Comparison of ENCODE assay signal across 23 cellular contexts in genomic region chr14:27253946-27254345, GRCh38.
"Had no signal": no experiment of that assay in that cellular context is flagged by ENCODE, and none has a peak within 500 bp of the region (broad histone marks: within the 10 kb centered on the region; RNA-seq: fewer than 3 reads in every experiment).

No MANE protein-coding gene starts in this region.

- H3K27ac Mint-ChIP-seq: dendritic cell treated with granulocyte-macrophage colony-stimulating factor and Interleukin-4, amounts not matched to agents 40 ng/mL and 50 ng/mL, for 4 days; effector memory CD8-positive, alpha-beta T cell; naive thymus-derived CD4-positive, alpha-beta T cell; stimulated activated naive B cell treated with anti-CD40 and anti-IgM and Interleukin-4, amounts not matched to agents 10 μg/mL and 1 μg/mL and 100 μg/mL, for 72 hours had no signal

- FAIRE-seq: colon, endothelial cell of umbilical vein had no signal

- H3K27ac ChIP-seq: hepatocyte, left lung, neutrophil, psoas muscle, sigmoid colon, skin epidermis, stomach had no signal

- DNase-seq: cerebellar nuclear complex; effector memory CD8-positive, alpha-beta T cell; erythroblast; foreskin melanocyte; head of caudate nucleus; left lung; mesenchymal stem cell; naive thymus-derived CD4-positive, alpha-beta T cell; psoas muscle; sigmoid colon; stimulated activated CD4-positive, alpha-beta T cell treated with anti-CD3 and anti-CD28 coated beads, Interleukin-2, amount 100 ng/mL, for 24 hours; stimulated activated CD4-positive, alpha-beta T cell treated with anti-CD3 and anti-CD28 coated beads, Interleukin-4, amount 100 ng/mL, for 4 hours; stimulated activated naive B cell treated with anti-CD40 and anti-IgM and Interleukin-4, amounts not matched to agents 10 μg/mL and 1 μg/mL and 100 μg/mL, for 72 hours; stomach; substantia nigra; trophoblast cell had no signal

- H3K36me3 ChIP-seq: left lung, neutrophil, sigmoid colon, stomach had no signal

- H3K4me3 ChIP-seq: hepatocyte, left lung, lung, psoas muscle, sigmoid colon, skin epidermis, stomach had no signal

- H3K27me3 Mint-ChIP-seq: dendritic cell treated with granulocyte-macrophage colony-stimulating factor and Interleukin-4, amounts not matched to agents 40 ng/mL and 50 ng/mL, for 4 days; effector memory CD8-positive, alpha-beta T cell; naive thymus-derived CD4-positive, alpha-beta T cell; stimulated activated naive B cell treated with anti-CD40 and anti-IgM and Interleukin-4, amounts not matched to agents 10 μg/mL and 1 μg/mL and 100 μg/mL, for 72 hours had no signal

- H3K36me3 Mint-ChIP-seq: naive thymus-derived CD4-positive, alpha-beta T cell; stimulated activated naive B cell treated with anti-CD40 and anti-IgM and Interleukin-4, amounts not matched to agents 10 μg/mL and 1 μg/mL and 100 μg/mL, for 72 hours had no signal

- H3K9me3 ChIP-seq: neutrophil, psoas muscle, sigmoid colon, stomach had no signal

- ATAC-seq: effector memory CD8-positive, alpha-beta T cell; left lung; naive thymus-derived CD4-positive, alpha-beta T cell; psoas muscle; stimulated activated naive B cell treated with anti-CD40 and anti-IgM and Interleukin-4, amounts not matched to agents 10 μg/mL and 1 μg/mL and 100 μg/mL, for 72 hours had no signal

- H3K4me3 Mint-ChIP-seq: dendritic cell treated with granulocyte-macrophage colony-stimulating factor and Interleukin-4, amounts not matched to agents 40 ng/mL and 50 ng/mL, for 4 days; effector memory CD8-positive, alpha-beta T cell; naive thymus-derived CD4-positive, alpha-beta T cell; stimulated activated naive B cell treated with anti-CD40 and anti-IgM and Interleukin-4, amounts not matched to agents 10 μg/mL and 1 μg/mL and 100 μg/mL, for 72 hours had no signal

- H3K4me1 Mint-ChIP-seq: naive thymus-derived CD4-positive, alpha-beta T cell; stimulated activated naive B cell treated with anti-CD40 and anti-IgM and Interleukin-4, amounts not matched to agents 10 μg/mL and 1 μg/mL and 100 μg/mL, for 72 hours had no signal

- H3K27me3 ChIP-seq: hepatocyte, left lung, neutrophil, sigmoid colon, stomach had no signal

- H3K9me3 Mint-ChIP-seq: dendritic cell treated with granulocyte-macrophage colony-stimulating factor and Interleukin-4, amounts not matched to agents 40 ng/mL and 50 ng/mL, for 4 days had no signal

- H3K4me1 ChIP-seq: left lung, psoas muscle, stomach had no signal
